In genomic region chr15:58556541-58556940, GRCh38 we compare ENCODE assay signal across 20 cellular contexts.
"Had no signal": no experiment of that assay in that cellular context is flagged by ENCODE, and none has a peak within 500 bp of the region (broad histone marks: within the 10 kb centered on the region; RNA-seq: fewer than 3 reads in every experiment).

No MANE protein-coding gene starts in this region.

- H3K4me3 ChIP-seq: adrenal gland, PC-9 had no signal

- DNase-seq: activated CD4-positive, alpha-beta T cell treated with anti-CD3 and anti-CD28 coated beads for 48 hours; activated CD4-positive, alpha-beta T cell treated with anti-CD3 and anti-CD28 coated beads, Interleukin-2, amount 50 U/mL, for 4 hours; activated CD4-positive, CD25-positive, alpha-beta regulatory T cell treated with anti-CD3 and anti-CD28 coated beads, Interleukin-2, amount 50 U/mL, for 72 hours; activated CD8-positive, alpha-beta memory T cell treated with anti-CD3 and anti-CD28 coated beads, Interleukin-2, amount 50 U/mL, for 48 hours; activated CD8-positive, alpha-beta T cell treated with anti-CD3 and anti-CD28 coated beads, Interleukin-2, amount 10 ng/mL, durations not matched to agents 7 days and 5 days; activated naive CD4-positive, alpha-beta T cell treated with anti-CD3 and anti-CD28 coated beads, Interleukin-2, amount 50 U/mL, for 16 hours; activated naive CD8-positive, alpha-beta T cell treated with anti-CD3 and anti-CD28 coated beads, Interleukin-2, amount 10 ng/mL, durations not matched to agents 7 days and 5 days; activated T-cell treated with anti-CD3 and anti-CD28 coated beads, Interleukin-2, amount 50 U/mL, for 1 hour; anterior cingulate cortex; Karpas-422; NCI-H1092 treated with DMSO at 0.1 percent for 48 hours; NCI-H1417 treated with DMSO at 0.1 percent for 48 hours; NCI-H1694; NCI-H2029; NCI-H510A treated with DMSO at 0.1 percent for 48 hours; PC-9; SHP77 treated with DMSO at 0.1 percent for 48 hours; T-helper 17 cell; T-helper 9 cell had no signal

- H3K4me2 ChIP-seq: PC-9 had no signal

- H3K27ac ChIP-seq: adrenal gland, PC-9 had no signal

- H3K9me3 ChIP-seq: adrenal gland had no signal

- H2AFZ ChIP-seq: PC-9 had no signal

- H3K27me3 ChIP-seq: adrenal gland had no signal

- H3K36me3 ChIP-seq: adrenal gland had no signal
